In genomic region chr14:31286456-31287293, GRCh38 we compare ENCODE assay signal across 2 cellular contexts.
TF ChIP-seq lines count a peak whose summit lies in the region.

No MANE protein-coding gene starts in this region.

TF ChIP-seq in HCT116, 20 proteins besides CTCF, POLR2A, EP300 and RAD21 (continued from another document):
- TF ChIP-seq MAX (IDR thresholded peaks at IDR 0.05) (peak; percentile 97), CBX3 (IDR thresholded peaks at IDR 0.05; ENCODE audit: low read depth) (peak; percentile 92)

TF ChIP-seq in HepG2, 621 proteins besides CTCF, POLR2A, EP300 and RAD21 (continued from another document and continues in another):
- TF ChIP-seq ETV5 (CRISPR knock-in tag; IDR thresholded peaks at IDR 0.05; ENCODE audit: borderline replicate concordance) (peak; percentile 32; the same call in 1 of the 2 replicates), KDM4B (CRISPR knock-in tag; IDR thresholded peaks at IDR 0.05) (no peak; the same call in 1 of the 2 replicates), JUNB (CRISPR knock-in tag; IDR thresholded peaks at IDR 0.05; ENCODE audit: borderline replicate concordance) (no peak), EZH2 (conservative IDR thresholded peaks at IDR 0.05; ENCODE audit: low read depth, low read length) (no peak), MEF2D (CRISPR knock-in tag; IDR thresholded peaks at IDR 0.05) (peak; percentile 37; the same call in 1 of the 2 replicates), IKZF4 (CRISPR knock-in tag; IDR thresholded peaks at IDR 0.05; ENCODE audit: borderline replicate concordance, low read depth, not compliant biosample characterization) (peak; percentile 97), ZNF496 (CRISPR knock-in tag; IDR thresholded peaks at IDR 0.05; ENCODE audit: insufficient replicate concordance) (no peak), RARA (CRISPR knock-in tag; IDR thresholded peaks at IDR 0.05) (peak; percentile 61), ZFYVE20 (CRISPR knock-in tag; IDR thresholded peaks at IDR 0.05; ENCODE audit: borderline replicate concordance, low read depth) (no peak), KDM3A (CRISPR knock-in tag; IDR thresholded peaks at IDR 0.05; ENCODE audit: low read depth) (no peak), GPN1 (CRISPR knock-in tag; IDR thresholded peaks at IDR 0.05; ENCODE audit: borderline replicate concordance) (no peak; the same call in 1 of the 2 replicates), ZMYM2 (CRISPR knock-in tag; IDR thresholded peaks at IDR 0.05) (peak; percentile 83), ATF7 (IDR thresholded peaks at IDR 0.05) (no peak), ATF7 (CRISPR knock-in tag; IDR thresholded peaks at IDR 0.05) (peak; percentile 59), JUND (CRISPR knock-in tag; IDR thresholded peaks at IDR 0.05) (no peak), ZXDC (CRISPR knock-in tag; IDR thresholded peaks at IDR 0.05) (peak; percentile 91), NFRKB (IDR thresholded peaks at IDR 0.05) (no peak), FOXO1 (CRISPR knock-in tag; IDR thresholded peaks at IDR 0.05) (peak; percentile 49; the same call in 1 of the 2 replicates), BRCA1 (CRISPR knock-in tag; IDR thresholded peaks at IDR 0.05) (no peak), CREB3 (CRISPR knock-in tag; IDR thresholded peaks at IDR 0.05) (no peak), FOXK2 (IDR thresholded peaks at IDR 0.05) (no peak), CEBPG (CRISPR knock-in tag; IDR thresholded peaks at IDR 0.05) (peak; percentile 49; the same call in 1 of the 2 replicates), ZMAT3 (CRISPR knock-in tag; conservative IDR thresholded peaks at IDR 0.05) (peak; percentile 88), ZNF652 (CRISPR knock-in tag; IDR thresholded peaks at IDR 0.05; ENCODE audit: borderline replicate concordance, low read depth) (peak; percentile 55; the same call in 1 of the 2 replicates), NONO (IDR thresholded peaks at IDR 0.05) (no peak), NONO (CRISPR knock-in tag; conservative IDR thresholded peaks at IDR 0.05) (no peak), GLI4 (CRISPR knock-in tag; IDR thresholded peaks at IDR 0.05; ENCODE audit: borderline replicate concordance) (peak; percentile 99; the same call in 1 of the 2 replicates), HMG20B (CRISPR knock-in tag; conservative IDR thresholded peaks at IDR 0.05) (no peak), PBX2 (CRISPR knock-in tag; IDR thresholded peaks at IDR 0.05) (peak; percentile 31; the same call in 1 of the 2 replicates), SNRNP70 (IDR thresholded peaks at IDR 0.05; ENCODE audit: low read depth, low read length) (no peak), NFAT5 (CRISPR knock-in tag; IDR thresholded peaks at IDR 0.05) (peak; percentile 79), ZNF207 (IDR thresholded peaks at IDR 0.05; ENCODE audit: borderline replicate concordance) (no peak), IKZF5 (CRISPR knock-in tag; IDR thresholded peaks at IDR 0.05) (peak; percentile 67; the same call in 1 of the 2 replicates), TERF1 (CRISPR knock-in tag; IDR thresholded peaks at IDR 0.05) (no peak), CENPT (CRISPR knock-in tag; IDR thresholded peaks at IDR 0.05; ENCODE audit: low read depth) (no peak), POGZ (CRISPR knock-in tag; IDR thresholded peaks at IDR 0.05) (peak; percentile 93), ZNF770 (CRISPR knock-in tag; IDR thresholded peaks at IDR 0.05) (no peak), ZSCAN12 (CRISPR knock-in tag; IDR thresholded peaks at IDR 0.05) (no peak), ZNF616 (CRISPR knock-in tag; IDR thresholded peaks at IDR 0.05; ENCODE audit: low read depth) (peak; percentile 90; the same call in 1 of the 2 replicates), ZBTB4 (CRISPR knock-in tag; IDR thresholded peaks at IDR 0.05; ENCODE audit: borderline replicate concordance) (peak; percentile 90; the same call in 1 of the 2 replicates), FOSL2 (CRISPR knock-in tag; IDR thresholded peaks at IDR 0.05) (peak; percentile 73), STAT5B (CRISPR knock-in tag; IDR thresholded peaks at IDR 0.05) (0 out of 2 replicates have a peak, but pooled peaks have one; percentile 49), HOMEZ (CRISPR knock-in tag; IDR thresholded peaks at IDR 0.05; ENCODE audit: low read depth) (peak; percentile 95), ZNF549 (CRISPR knock-in tag; IDR thresholded peaks at IDR 0.05) (no peak), DNMT3B (CRISPR knock-in tag; conservative IDR thresholded peaks at IDR 0.05) (0 out of 2 replicates have a peak, but pooled peaks have one; percentile 86)
